40 cellular contexts compared by ENCODE assay signal in the genomic region with DNA sequence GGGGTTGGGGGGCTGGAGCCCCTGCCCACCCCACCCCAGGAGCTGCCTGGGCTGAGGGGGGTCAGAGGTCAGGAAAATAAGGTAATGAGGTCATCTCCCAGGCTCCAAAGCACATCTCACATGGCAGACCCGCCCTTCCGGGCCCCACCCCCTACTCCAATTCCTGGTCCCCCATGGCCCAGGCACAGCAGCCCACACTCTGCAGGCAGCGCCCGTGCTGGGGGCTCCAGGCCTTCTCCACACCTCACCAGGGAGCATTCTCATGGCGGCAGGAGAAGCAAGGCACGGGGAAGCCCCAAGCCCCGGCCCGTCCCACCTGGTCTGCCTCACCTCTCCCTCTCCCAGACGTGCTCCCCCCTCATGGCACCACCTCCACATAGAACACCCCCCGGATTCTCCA. TPM values are rescaled to one million over a fixed set of nuclear protein-coding genes. Genes with fewer than 3 reads are reported as not detected.
"Had no signal": no experiment of that assay in that cellular context is flagged by ENCODE, and none has a peak within 500 bp of the region (broad histone marks: within the 10 kb centered on the region; RNA-seq: fewer than 3 reads in every experiment).

No MANE protein-coding gene starts in this region.

- H3K4me3 ChIP-seq: MG63 had no signal

- H3K36me3 ChIP-seq: MG63 had no signal

- DNase-seq: Karpas-422, Kasumi-1, MG63, MM.1S, MV-4-11, NCI-H1048, NCI-H1092, NCI-H1092 treated with DMSO at 0.1 percent for 48 hours, NCI-H1105, NCI-H1105 treated with DMSO at 0.1 percent for 48 hours, NCI-H1417, NCI-H1417 treated with DMSO at 0.1 percent for 48 hours, NCI-H1436, NCI-H1436 treated with DMSO at 0.1 percent for 48 hours, NCI-H146, NCI-H1694, NCI-H1694 treated with DMSO at 0.1 percent for 48 hours, NCI-H187, NCI-H187 treated with DMSO at 0.1 percent for 48 hours, NCI-H1930, NCI-H2029, NCI-H2029 treated with DMSO at 0.1 percent for 48 hours, NCI-H2081, NCI-H2081 treated with DMSO at 0.1 percent for 48 hours, NCI-H2107, NCI-H2171, NCI-H2171 treated with DMSO at 0.1 percent for 48 hours, NCI-H2227 treated with DMSO at 0.1 percent for 48 hours, NCI-H226, NCI-H345, NCI-H446, NCI-H446 treated with DMSO at 0.1 percent for 48 hours, NCI-H510A, NCI-H510A treated with DMSO at 0.1 percent for 48 hours, NCI-H524, NCI-H524 treated with DMSO at 0.1 percent for 48 hours had no signal

- H3K9me3 ChIP-seq: MG63 had no signal

- H3K27me3 ChIP-seq: MG63 had no signal

RNA-seq across cellular contexts. Expression of a gene that starts 43.8 kb away (rescaled TPM):
- total RNA-seq: LHCN-M2, M059J, MCF 10A, NCI-H460 had no signal

RNA-seq across cellular contexts. Expression of a gene that starts 52.8 kb away (rescaled TPM):
- total RNA-seq: LHCN-M2, M059J, MCF 10A, NCI-H460 had no signal
